8 cellular contexts compared by ENCODE assay signal in the genomic region with DNA sequence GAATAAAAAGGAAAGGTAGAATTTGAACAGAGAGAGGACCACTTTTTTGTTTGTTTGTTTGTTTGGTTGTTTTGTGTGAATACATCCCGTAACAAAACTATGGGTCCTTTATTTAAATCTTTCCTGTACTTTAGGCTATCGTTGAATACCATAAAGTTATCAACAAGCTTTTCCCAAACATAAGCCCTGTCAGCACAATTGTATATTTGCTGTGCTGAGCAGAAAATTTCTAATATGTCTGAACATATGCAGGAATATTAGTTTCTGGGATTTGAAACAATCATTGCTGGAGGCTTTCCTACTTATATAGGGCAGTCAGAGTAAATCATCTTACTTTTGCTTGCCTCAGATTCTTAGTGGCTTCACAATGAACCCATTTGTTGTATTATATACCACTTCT.
"Had no signal": no experiment of that assay in that cellular context is flagged by ENCODE, and none has a peak within 500 bp of the region (broad histone marks: within the 10 kb centered on the region; RNA-seq: fewer than 3 reads in every experiment).

No MANE protein-coding gene starts in this region.

- DNase-seq: GDM1, GF-D8 had no signal

- FAIRE-seq: G401.6, GM12878, GM12891, GM12892, GM18507, GM19239 had no signal

- ATAC-seq: GM12878 had no signal

- H3K4me3 ChIP-seq: GM12878 had no signal
